ENCODE assay signal across 1 cellular context in genomic region chr9:121368692-121369091, GRCh38.
TF ChIP-seq lines count a peak whose summit lies in the region.

No MANE protein-coding gene starts in this region.

TF ChIP-seq in GM12878, 131 proteins besides CTCF, POLR2A, EP300 and RAD21:
- peak; percentile 50 for TF ChIP-seq RUNX3 (IDR thresholded peaks at IDR 0.05; ENCODE audit: low read length)
- peak; percentile 77 for TF ChIP-seq ZNF384 (IDR thresholded peaks at IDR 0.05; ENCODE audit: borderline replicate concordance, low read depth, low read length)
- 0 out of 2 replicates have a peak, but pooled peaks have one; percentile 32 for TF ChIP-seq CBX5 (IDR thresholded peaks at IDR 0.05; ENCODE audit: low read depth)
